In genomic region chr5:88602584-88602983, GRCh38 we compare ENCODE assay signal across 12 cellular contexts.
DNase-seq lines count a peak whose midpoint lies in the region; ATAC-seq and TF ChIP-seq lines count a peak whose summit lies in the region.
"Had no signal": no experiment of that assay in that cellular context is flagged by ENCODE, and none has a peak within 500 bp of the region (broad histone marks: within the 10 kb centered on the region; RNA-seq: fewer than 3 reads in every experiment).

No MANE protein-coding gene starts in this region.

- H3K4me3 ChIP-seq in A673 (ENCODE audit: low read depth, low read length, poor library complexity, severe bottlenecking) (no peak overlapping the region), GM06990 (replicated peaks; ENCODE audit: low read depth, low read length) (no peak overlapping the region), Panc1 (ENCODE audit: low read depth in 2 of 2, low read length in 2 of 2) (no peak overlapping the region)
- H3K4me3 ChIP-seq: suprapubic skin had no signal

- H3K36me3 ChIP-seq in A673 (ENCODE audit: insufficient read depth, low read length, poor library complexity, severe bottlenecking) (no peaks in the 10 kb centered on the region), GM06990 (ENCODE audit: control insufficient read depth, insufficient read depth, low read length) (no peaks in the 10 kb centered on the region), Panc1 (ENCODE audit: control insufficient read depth, insufficient read depth, low read length) (no peaks in the 10 kb centered on the region)
- H3K36me3 ChIP-seq: suprapubic skin had no signal

- peak; percentile 53 for TF ChIP-seq CTCF in A673 (conservative IDR thresholded peaks at IDR 0.05; ENCODE audit: low read depth, low read length)
- TF ChIP-seq CTCF in GM06990 (IDR thresholded peaks at IDR 0.05; ENCODE audit: insufficient read depth, low read length, poor library complexity, severe bottlenecking): peak; percentile 54
- TF ChIP-seq CTCF in Panc1 (IDR thresholded peaks at IDR 0.05): peak; percentile 85
- TF ChIP-seq CTCF in glutamatergic neuron (IDR thresholded peaks at IDR 0.05; ENCODE audit: partially characterized antibody, unreplicated experiment): peak; percentile 60

- no peak overlapping the region for H3K4me3 Mint-ChIP-seq in glutamatergic neuron (ENCODE audit: unreplicated experiment)

- H3K4me1 ChIP-seq in A673 (ENCODE audit: insufficient read depth, low read length, poor library complexity, severe bottlenecking) (no peaks in the 10 kb centered on the region), Panc1 (ENCODE audit: control insufficient read depth, insufficient read depth, low read length) (no peaks in the 10 kb centered on the region)
- H3K4me1 ChIP-seq: suprapubic skin had no signal

- no peaks in the 10 kb centered on the region for H3K36me3 Mint-ChIP-seq in glutamatergic neuron (ENCODE audit: unreplicated experiment)
- H3K36me3 Mint-ChIP-seq: activated naive CD4-positive, alpha-beta T cell treated with anti-CD3 and anti-CD28 coated beads, Interleukin-2, amount 50 U/mL, for 72 hours had no signal

- no peak for ATAC-seq in Panc1
- no peak for ATAC-seq in HG03097 (IDR thresholded peaks at IDR 0.05; ENCODE audit: low FRiP score, unreplicated experiment)
- no peak for ATAC-seq in HG02610 (IDR thresholded peaks at IDR 0.05; ENCODE audit: unreplicated experiment)
- ATAC-seq: activated naive CD4-positive, alpha-beta T cell treated with anti-CD3 and anti-CD28 coated beads, Interleukin-2, amount 50 U/mL, for 72 hours had no signal

- POLR2A ChIA-PET in A673 (lab: Charles Lee; ENCODE audit: low non-redundant PET): no interaction called here
- POLR2A ChIA-PET in Panc1 (lab: Charles Lee): no interaction called here

- H3K27ac Mint-ChIP-seq in glutamatergic neuron (ENCODE audit: unreplicated experiment): no peak overlapping the region
- H3K27ac Mint-ChIP-seq: activated naive CD4-positive, alpha-beta T cell treated with anti-CD3 and anti-CD28 coated beads, Interleukin-2, amount 50 U/mL, for 72 hours had no signal

- CTCF ChIA-PET in A673 (lab: Charles Lee) (no interaction called here), Panc1 (lab: Charles Lee) (no interaction called here)

- intact Hi-C loops in A673 (cut with micrococcal nuclease; ENCODE audit: unreplicated experiment): no loop called here
- intact Hi-C loops in Panc1 (cut with micrococcal nuclease; ENCODE audit: unreplicated experiment): no loop called here

- DNase-seq in A673 (ENCODE audit: low spot score) (peak; percentile 2), GM06990 (ENCODE audit: extremely low read depth, insufficient read length) (no peak), Panc1 (ENCODE audit: low read depth, low spot score) (no peak), glutamatergic neuron (no peak), NCI-H1930 (lab: John Stamatoyannopoulos, UW) (no peak), NCI-H510A treated with DMSO at 0.1 percent for 48 hours (lab: John Stamatoyannopoulos, UW) (no peak)
- DNase-seq: foreskin melanocyte, NCI-H526 treated with DMSO at 0.1 percent for 48 hours had no signal

- H3K27me3 Mint-ChIP-seq in glutamatergic neuron (ENCODE audit: unreplicated experiment): no peaks in the 10 kb centered on the region

- no peaks in the 10 kb centered on the region for H3K9me3 Mint-ChIP-seq in glutamatergic neuron (ENCODE audit: unreplicated experiment)

- H3K27me3 ChIP-seq in A673 (replicated peaks; ENCODE audit: insufficient read depth, low read depth, low read length, poor library complexity) (no peaks in the 10 kb centered on the region), GM06990 (replicated peaks; ENCODE audit: control insufficient read depth, insufficient read depth, low read length) (no peaks in the 10 kb centered on the region), Panc1 (ENCODE audit: control insufficient read depth, insufficient read depth, low read length) (no peaks in the 10 kb centered on the region)
- H3K27me3 ChIP-seq: suprapubic skin had no signal

- no peaks in the 10 kb centered on the region for H3K4me1 Mint-ChIP-seq in glutamatergic neuron (ENCODE audit: low read depth, unreplicated experiment)

- H3K27ac ChIP-seq in A673 (ENCODE audit: low read depth, low read length, poor library complexity, severe bottlenecking): no peak overlapping the region
- no peak overlapping the region for H3K27ac ChIP-seq in Panc1 (ENCODE audit: low read length)
- H3K27ac ChIP-seq: suprapubic skin had no signal

- H3K9me3 ChIP-seq in A673 (ENCODE audit: low read depth, low read length, poor library complexity, severe bottlenecking): no peaks in the 10 kb centered on the region
- H3K9me3 ChIP-seq in Panc1 (ENCODE audit: control insufficient read depth, insufficient read depth, low read depth, low read length): no peaks in the 10 kb centered on the region

- BruUV-seq in A673 (replicated peaks; lab: Mats Ljungman, UMichigan) (no TSS peak), Panc1 (replicated peaks; lab: Mats Ljungman, UMichigan) (no TSS peak)

- in situ Hi-C loops in Panc1 (cut with HindIII; ENCODE audit: low pct_unique_long_range_greater_than_20kb, low sequenced_read_pairs): no loop called here
